ENCODE assay signal across 15 cellular contexts in the genomic region with DNA sequence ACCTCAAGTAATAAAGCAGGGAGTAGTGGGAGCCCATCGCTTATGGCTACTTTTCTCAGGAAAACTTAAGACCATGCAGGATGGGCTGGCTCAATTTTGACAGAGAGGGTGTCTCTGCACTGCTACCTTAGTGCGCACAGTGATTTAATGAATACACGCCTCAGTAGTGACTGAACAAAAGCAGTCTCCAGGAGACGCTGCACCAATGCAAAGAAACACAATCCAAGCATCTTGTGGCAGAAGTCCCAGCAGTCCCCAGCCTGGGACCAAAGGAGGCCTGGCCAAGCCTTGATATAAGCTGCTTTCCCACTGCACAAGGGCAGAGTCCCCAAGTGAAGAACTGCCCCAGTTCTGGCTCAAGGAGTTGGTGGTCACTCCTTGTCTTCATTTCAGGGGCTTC.
"Had no signal": no experiment of that assay in that cellular context is flagged by ENCODE, and none has a peak within 500 bp of the region (broad histone marks: within the 10 kb centered on the region; RNA-seq: fewer than 3 reads in every experiment).

No MANE protein-coding gene starts in this region.

- H3K9me3 ChIP-seq: breast epithelium, heart left ventricle, pancreas, suprapubic skin had no signal

- H3K4me1 ChIP-seq: breast epithelium, suprapubic skin had no signal

- DNase-seq: activated CD4-positive, alpha-beta T cell treated with anti-CD3 and anti-CD28 coated beads, Interleukin-2, amount 50 U/mL, for 48 hours; activated CD4-positive, CD25-positive, alpha-beta regulatory T cell treated with anti-CD3 and anti-CD28 coated beads, Interleukin-2, amount 50 U/mL, for 72 hours; activated CD8-positive, alpha-beta memory T cell treated with anti-CD3 and anti-CD28 coated beads, Interleukin-2, amount 10 ng/mL, durations not matched to agents 7 days and 5 days; activated effector memory CD4-positive, alpha-beta T cell treated with Interleukin-2 at 50 U/mL for 16 hours; activated T-cell treated with anti-CD3 and anti-CD28 coated beads, Interleukin-2, amount 50 U/mL, for 24 hours; foreskin melanocyte; heart left ventricle; islet precursor cell; mammary epithelial cell; pancreas; stimulated activated CD4-positive, alpha-beta T cell treated with anti-CD3 and anti-CD28 coated beads, Interleukin-2, amount 100 ng/mL, for 24 hours; stimulated activated naive B cell treated with anti-CD40 and anti-IgM and Interleukin-4, amounts not matched to agents 10 μg/mL and 1 μg/mL and 100 μg/mL, for 72 hours; SW 1271 had no signal

- H3K27me3 ChIP-seq: breast epithelium, pancreas had no signal

- H3K4me3 ChIP-seq: breast epithelium, heart left ventricle, pancreas, suprapubic skin had no signal

- H3K36me3 ChIP-seq: breast epithelium, heart left ventricle, pancreas, suprapubic skin had no signal

- ATAC-seq: activated CD8-positive, alpha-beta memory T cell treated with anti-CD3 and anti-CD28 coated beads, Interleukin-2, amount 10 ng/mL, durations not matched to agents 7 days and 5 days; pancreas; stimulated activated naive B cell treated with anti-CD40 and anti-IgM and Interleukin-4, amounts not matched to agents 10 μg/mL and 1 μg/mL and 100 μg/mL, for 72 hours had no signal

- H3K27ac ChIP-seq: breast epithelium, pancreas, suprapubic skin had no signal
